ENCODE assay signal across 1 cellular context in genomic region chr1:150364231-150365003, GRCh38.
TF ChIP-seq lines count a peak whose summit lies in the region.

No MANE protein-coding gene starts in this region.

TF ChIP-seq in HepG2, 621 proteins besides CTCF, POLR2A, EP300 and RAD21 (continued from another document and continues in another):
- TF ChIP-seq ZNF460 (CRISPR knock-in tag; IDR thresholded peaks at IDR 0.05; ENCODE audit: borderline replicate concordance), result no peak
- TF ChIP-seq ZNF468 (CRISPR knock-in tag; IDR thresholded peaks at IDR 0.05), result peak; percentile 75; the same call in 1 of the 2 replicates
- TF ChIP-seq SRF (IDR thresholded peaks at IDR 0.05; ENCODE audit: low read depth, low read length), result no peak
- no peak for TF ChIP-seq ZNF337 (CRISPR knock-in tag; IDR thresholded peaks at IDR 0.05; ENCODE audit: borderline replicate concordance, low read depth)
- no peak; the same call in 1 of the 2 replicates for TF ChIP-seq KAT7 (CRISPR knock-in tag; IDR thresholded peaks at IDR 0.05; ENCODE audit: borderline replicate concordance)
- TF ChIP-seq SP4 (CRISPR knock-in tag; IDR thresholded peaks at IDR 0.05), result no peak
- no peak for TF ChIP-seq ZBTB21 (CRISPR knock-in tag; IDR thresholded peaks at IDR 0.05)
- no peak for TF ChIP-seq KDM2A (CRISPR knock-in tag; IDR thresholded peaks at IDR 0.05; ENCODE audit: borderline replicate concordance, low read depth)
- TF ChIP-seq BRF2 (CRISPR knock-in tag; IDR thresholded peaks at IDR 0.05), result no peak
- no peak for TF ChIP-seq SRSF9 (IDR thresholded peaks at IDR 0.05; ENCODE audit: borderline replicate concordance, insufficient read depth, low read depth, low read length, poor library complexity, severe bottlenecking)
- no peak for TF ChIP-seq ATF7-NPFF (CRISPR knock-in tag; IDR thresholded peaks at IDR 0.05; ENCODE audit: low read depth)
- TF ChIP-seq, protein P1, sequence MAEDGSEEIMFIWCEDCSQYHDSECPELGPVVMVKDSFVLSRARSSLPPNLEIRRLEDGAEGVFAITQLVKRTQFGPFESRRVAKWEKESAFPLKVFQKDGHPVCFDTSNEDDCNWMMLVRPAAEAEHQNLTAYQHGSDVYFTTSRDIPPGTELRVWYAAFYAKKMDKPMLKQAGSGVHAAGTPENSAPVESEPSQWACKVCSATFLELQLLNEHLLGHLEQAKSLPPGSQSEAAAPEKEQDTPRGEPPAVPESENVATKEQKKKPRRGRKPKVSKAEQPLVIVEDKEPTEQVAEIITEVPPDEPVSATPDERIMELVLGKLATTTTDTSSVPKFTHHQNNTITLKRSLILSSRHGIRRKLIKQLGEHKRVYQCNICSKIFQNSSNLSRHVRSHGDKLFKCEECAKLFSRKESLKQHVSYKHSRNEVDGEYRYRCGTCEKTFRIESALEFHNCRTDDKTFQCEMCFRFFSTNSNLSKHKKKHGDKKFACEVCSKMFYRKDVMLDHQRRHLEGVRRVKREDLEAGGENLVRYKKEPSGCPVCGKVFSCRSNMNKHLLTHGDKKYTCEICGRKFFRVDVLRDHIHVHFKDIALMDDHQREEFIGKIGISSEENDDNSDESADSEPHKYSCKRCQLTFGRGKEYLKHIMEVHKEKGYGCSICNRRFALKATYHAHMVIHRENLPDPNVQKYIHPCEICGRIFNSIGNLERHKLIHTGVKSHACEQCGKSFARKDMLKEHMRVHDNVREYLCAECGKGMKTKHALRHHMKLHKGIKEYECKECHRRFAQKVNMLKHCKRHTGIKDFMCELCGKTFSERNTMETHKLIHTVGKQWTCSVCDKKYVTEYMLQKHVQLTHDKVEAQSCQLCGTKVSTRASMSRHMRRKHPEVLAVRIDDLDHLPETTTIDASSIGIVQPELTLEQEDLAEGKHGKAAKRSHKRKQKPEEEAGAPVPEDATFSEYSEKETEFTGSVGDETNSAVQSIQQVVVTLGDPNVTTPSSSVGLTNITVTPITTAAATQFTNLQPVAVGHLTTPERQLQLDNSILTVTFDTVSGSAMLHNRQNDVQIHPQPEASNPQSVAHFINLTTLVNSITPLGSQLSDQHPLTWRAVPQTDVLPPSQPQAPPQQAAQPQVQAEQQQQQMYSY (CRISPR knock-in tag; IDR thresholded peaks at IDR 0.05), result peak; percentile 64
- TF ChIP-seq SAFB2 (CRISPR knock-in tag; IDR thresholded peaks at IDR 0.05; ENCODE audit: borderline replicate concordance, low read depth), result no peak
- TF ChIP-seq, protein P2, sequence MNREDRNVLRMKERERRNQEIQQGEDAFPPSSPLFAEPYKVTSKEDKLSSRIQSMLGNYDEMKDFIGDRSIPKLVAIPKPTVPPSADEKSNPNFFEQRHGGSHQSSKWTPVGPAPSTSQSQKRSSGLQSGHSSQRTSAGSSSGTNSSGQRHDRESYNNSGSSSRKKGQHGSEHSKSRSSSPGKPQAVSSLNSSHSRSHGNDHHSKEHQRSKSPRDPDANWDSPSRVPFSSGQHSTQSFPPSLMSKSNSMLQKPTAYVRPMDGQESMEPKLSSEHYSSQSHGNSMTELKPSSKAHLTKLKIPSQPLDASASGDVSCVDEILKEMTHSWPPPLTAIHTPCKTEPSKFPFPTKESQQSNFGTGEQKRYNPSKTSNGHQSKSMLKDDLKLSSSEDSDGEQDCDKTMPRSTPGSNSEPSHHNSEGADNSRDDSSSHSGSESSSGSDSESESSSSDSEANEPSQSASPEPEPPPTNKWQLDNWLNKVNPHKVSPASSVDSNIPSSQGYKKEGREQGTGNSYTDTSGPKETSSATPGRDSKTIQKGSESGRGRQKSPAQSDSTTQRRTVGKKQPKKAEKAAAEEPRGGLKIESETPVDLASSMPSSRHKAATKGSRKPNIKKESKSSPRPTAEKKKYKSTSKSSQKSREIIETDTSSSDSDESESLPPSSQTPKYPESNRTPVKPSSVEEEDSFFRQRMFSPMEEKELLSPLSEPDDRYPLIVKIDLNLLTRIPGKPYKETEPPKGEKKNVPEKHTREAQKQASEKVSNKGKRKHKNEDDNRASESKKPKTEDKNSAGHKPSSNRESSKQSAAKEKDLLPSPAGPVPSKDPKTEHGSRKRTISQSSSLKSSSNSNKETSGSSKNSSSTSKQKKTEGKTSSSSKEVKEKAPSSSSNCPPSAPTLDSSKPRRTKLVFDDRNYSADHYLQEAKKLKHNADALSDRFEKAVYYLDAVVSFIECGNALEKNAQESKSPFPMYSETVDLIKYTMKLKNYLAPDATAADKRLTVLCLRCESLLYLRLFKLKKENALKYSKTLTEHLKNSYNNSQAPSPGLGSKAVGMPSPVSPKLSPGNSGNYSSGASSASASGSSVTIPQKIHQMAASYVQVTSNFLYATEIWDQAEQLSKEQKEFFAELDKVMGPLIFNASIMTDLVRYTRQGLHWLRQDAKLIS (CRISPR knock-in tag; IDR thresholded peaks at IDR 0.05), result peak; percentile 48; the same call in 1 of the 2 replicates
- TF ChIP-seq, protein P3, sequence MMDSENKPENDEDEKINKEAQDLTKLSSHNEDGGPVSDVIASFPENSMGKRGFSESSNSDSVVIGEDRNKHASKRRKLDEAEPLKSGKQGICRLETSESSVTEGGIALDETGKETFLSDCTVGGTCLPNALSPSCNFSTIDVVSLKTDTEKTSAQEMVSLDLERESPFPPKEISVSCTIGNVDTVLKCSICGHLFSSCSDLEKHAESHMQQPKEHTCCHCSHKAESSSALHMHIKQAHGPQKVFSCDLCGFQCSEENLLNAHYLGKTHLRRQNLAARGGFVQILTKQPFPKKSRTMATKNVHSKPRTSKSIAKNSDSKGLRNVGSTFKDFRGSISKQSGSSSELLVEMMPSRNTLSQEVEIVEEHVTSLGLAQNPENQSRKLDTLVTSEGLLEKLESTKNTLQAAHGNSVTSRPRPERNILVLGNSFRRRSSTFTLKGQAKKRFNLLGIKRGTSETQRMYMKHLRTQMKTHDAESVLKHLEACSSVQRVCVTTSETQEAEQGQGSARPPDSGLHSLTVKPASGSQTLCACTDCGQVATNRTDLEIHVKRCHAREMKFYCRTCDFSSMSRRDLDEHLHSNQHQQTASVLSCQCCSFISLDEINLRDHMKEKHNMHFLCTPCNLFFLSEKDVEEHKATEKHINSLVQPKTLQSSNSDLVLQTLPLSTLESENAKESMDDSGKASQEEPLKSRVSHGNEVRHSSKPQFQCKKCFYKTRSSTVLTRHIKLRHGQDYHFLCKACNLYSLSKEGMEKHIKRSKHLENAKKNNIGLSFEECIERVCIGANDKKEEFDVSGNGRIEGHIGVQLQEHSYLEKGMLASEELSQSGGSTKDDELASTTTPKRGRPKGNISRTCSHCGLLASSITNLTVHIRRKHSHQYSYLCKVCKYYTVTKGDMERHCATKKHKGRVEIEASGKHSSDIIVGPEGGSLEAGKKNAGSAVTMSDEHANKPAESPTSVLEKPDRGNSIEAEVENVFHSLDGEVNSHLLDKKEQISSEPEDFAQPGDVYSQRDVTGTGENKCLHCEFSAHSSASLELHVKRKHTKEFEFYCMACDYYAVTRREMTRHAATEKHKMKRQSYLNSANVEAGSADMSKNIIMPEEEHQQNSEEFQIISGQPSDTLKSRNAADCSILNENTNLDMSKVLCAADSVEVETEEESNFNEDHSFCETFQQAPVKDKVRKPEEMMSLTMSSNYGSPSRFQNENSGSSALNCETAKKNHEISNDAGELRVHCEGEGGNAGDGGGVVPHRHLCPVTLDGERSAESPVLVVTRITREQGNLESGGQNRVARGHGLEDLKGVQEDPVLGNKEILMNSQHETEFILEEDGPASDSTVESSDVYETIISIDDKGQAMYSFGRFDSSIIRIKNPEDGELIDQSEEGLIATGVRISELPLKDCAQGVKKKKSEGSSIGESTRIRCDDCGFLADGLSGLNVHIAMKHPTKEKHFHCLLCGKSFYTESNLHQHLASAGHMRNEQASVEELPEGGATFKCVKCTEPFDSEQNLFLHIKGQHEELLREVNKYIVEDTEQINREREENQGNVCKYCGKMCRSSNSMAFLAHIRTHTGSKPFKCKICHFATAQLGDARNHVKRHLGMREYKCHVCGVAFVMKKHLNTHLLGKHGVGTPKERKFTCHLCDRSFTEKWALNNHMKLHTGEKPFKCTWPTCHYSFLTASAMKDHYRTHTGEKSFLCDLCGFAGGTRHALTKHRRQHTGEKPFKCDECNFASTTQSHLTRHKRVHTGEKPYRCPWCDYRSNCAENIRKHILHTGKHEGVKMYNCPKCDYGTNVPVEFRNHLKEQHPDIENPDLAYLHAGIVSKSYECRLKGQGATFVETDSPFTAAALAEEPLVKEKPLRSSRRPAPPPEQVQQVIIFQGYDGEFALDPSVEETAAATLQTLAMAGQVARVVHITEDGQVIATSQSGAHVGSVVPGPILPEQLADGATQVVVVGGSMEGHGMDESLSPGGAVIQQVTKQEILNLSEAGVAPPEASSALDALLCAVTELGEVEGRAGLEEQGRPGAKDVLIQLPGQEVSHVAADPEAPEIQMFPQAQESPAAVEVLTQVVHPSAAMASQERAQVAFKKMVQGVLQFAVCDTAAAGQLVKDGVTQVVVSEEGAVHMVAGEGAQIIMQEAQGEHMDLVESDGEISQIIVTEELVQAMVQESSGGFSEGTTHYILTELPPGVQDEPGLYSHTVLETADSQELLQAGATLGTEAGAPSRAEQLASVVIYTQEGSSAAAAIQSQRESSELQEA (CRISPR knock-in tag; IDR thresholded peaks at IDR 0.05; ENCODE audit: not compliant biosample characterization), result no peak
- no peak for TF ChIP-seq SETDB1 (CRISPR knock-in tag; IDR thresholded peaks at IDR 0.05; ENCODE audit: borderline replicate concordance)
- TF ChIP-seq RARA (CRISPR knock-in tag; IDR thresholded peaks at IDR 0.05), result peak; percentile 22
- TF ChIP-seq RXRA (CRISPR knock-in tag; IDR thresholded peaks at IDR 0.05), result no peak
- no peak for TF ChIP-seq ZNF30 (CRISPR knock-in tag; IDR thresholded peaks at IDR 0.05)
- no peak for TF ChIP-seq PHB2 (IDR thresholded peaks at IDR 0.05; ENCODE audit: partially characterized antibody)
- TF ChIP-seq CAMTA2 (CRISPR knock-in tag; IDR thresholded peaks at IDR 0.05; ENCODE audit: borderline replicate concordance), result no peak
- no peak for TF ChIP-seq ZNF841 (CRISPR knock-in tag; IDR thresholded peaks at IDR 0.05; ENCODE audit: borderline replicate concordance)
- no peak for TF ChIP-seq NFIB (CRISPR knock-in tag; IDR thresholded peaks at IDR 0.05; ENCODE audit: borderline replicate concordance)
- no peak for TF ChIP-seq ZNF251 (CRISPR knock-in tag; IDR thresholded peaks at IDR 0.05)
- TF ChIP-seq ZBTB7B (CRISPR knock-in tag; IDR thresholded peaks at IDR 0.05), result no peak
- no peak for TF ChIP-seq ZNF510 (CRISPR knock-in tag; IDR thresholded peaks at IDR 0.05; ENCODE audit: low read depth)
- TF ChIP-seq, protein P4, sequence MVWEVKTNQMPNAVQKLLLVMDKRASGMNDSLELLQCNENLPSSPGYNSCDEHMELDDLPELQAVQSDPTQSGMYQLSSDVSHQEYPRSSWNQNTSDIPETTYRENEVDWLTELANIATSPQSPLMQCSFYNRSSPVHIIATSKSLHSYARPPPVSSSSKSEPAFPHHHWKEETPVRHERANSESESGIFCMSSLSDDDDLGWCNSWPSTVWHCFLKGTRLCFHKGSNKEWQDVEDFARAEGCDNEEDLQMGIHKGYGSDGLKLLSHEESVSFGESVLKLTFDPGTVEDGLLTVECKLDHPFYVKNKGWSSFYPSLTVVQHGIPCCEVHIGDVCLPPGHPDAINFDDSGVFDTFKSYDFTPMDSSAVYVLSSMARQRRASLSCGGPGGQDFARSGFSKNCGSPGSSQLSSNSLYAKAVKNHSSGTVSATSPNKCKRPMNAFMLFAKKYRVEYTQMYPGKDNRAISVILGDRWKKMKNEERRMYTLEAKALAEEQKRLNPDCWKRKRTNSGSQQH (CRISPR knock-in tag; IDR thresholded peaks at IDR 0.05; ENCODE audit: low read depth), result no peak
- TF ChIP-seq POGZ (CRISPR knock-in tag; IDR thresholded peaks at IDR 0.05), result no peak
- no peak for TF ChIP-seq ZNF660 (CRISPR knock-in tag; IDR thresholded peaks at IDR 0.05; ENCODE audit: borderline replicate concordance, low read depth)
- TF ChIP-seq ZNF280B (CRISPR knock-in tag; IDR thresholded peaks at IDR 0.05; ENCODE audit: borderline replicate concordance), result no peak
- TF ChIP-seq SP5 (CRISPR knock-in tag; IDR thresholded peaks at IDR 0.05; ENCODE audit: borderline replicate concordance, low read depth), result peak; percentile 5; the same call in 1 of the 2 replicates
- TF ChIP-seq ZNF12 (CRISPR knock-in tag; IDR thresholded peaks at IDR 0.05), result no peak
- no peak for TF ChIP-seq TBX3 (IDR thresholded peaks at IDR 0.05; ENCODE audit: borderline replicate concordance)
- no peak; the same call in 1 of the 2 replicates for TF ChIP-seq ZNF558 (CRISPR knock-in tag; IDR thresholded peaks at IDR 0.05; ENCODE audit: borderline replicate concordance)
- TF ChIP-seq, protein P5, sequence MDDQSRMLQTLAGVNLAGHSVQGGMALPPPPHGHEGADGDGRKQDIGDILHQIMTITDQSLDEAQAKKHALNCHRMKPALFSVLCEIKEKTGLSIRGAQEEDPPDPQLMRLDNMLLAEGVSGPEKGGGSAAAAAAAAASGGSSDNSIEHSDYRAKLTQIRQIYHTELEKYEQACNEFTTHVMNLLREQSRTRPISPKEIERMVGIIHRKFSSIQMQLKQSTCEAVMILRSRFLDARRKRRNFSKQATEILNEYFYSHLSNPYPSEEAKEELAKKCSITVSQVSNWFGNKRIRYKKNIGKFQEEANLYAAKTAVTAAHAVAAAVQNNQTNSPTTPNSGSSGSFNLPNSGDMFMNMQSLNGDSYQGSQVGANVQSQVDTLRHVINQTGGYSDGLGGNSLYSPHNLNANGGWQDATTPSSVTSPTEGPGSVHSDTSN (CRISPR knock-in tag; IDR thresholded peaks at IDR 0.05; ENCODE audit: borderline replicate concordance), result no peak
- peak; percentile 8 for TF ChIP-seq TEAD3 (CRISPR knock-in tag; optimal IDR thresholded peaks at IDR 0.05; ENCODE audit: borderline replicate concordance)
- TF ChIP-seq HHEX (CRISPR knock-in tag; IDR thresholded peaks at IDR 0.05), result no peak
